Comparison of ENCODE assay signal across 19 cellular contexts in the genomic region with DNA sequence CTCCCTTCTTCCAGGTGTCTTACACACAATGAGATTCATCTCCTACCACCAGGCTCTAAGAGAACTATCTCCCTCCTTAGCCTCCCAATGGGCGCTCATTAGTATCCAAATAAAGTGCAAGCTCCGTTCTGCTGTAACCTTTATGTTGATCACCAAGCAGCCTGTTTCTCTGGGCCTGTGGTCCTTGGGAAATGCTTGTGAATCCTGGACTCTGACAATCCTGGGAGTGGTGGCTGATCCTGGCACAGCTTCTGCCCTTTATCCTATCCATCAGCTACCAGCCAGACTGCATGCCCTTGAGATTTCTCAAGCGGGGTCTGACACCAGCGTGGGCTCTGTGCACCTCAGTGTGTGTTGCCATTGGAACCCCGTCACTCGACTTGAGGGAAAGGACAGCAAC. TPM values are rescaled to one million over a fixed set of nuclear protein-coding genes. Genes with fewer than 3 reads are reported as not detected.
DNase-seq lines count a peak whose midpoint lies in the region; ATAC-seq, FAIRE-seq and TF ChIP-seq lines count a peak whose summit lies in the region.
"Had no signal": no experiment of that assay in that cellular context is flagged by ENCODE, and none has a peak within 500 bp of the region (broad histone marks: within the 10 kb centered on the region; RNA-seq: fewer than 3 reads in every experiment).

No MANE protein-coding gene starts in this region.

- H3K36me3 Mint-ChIP-seq in T-cell: no peaks in the 10 kb centered on the region
- H3K36me3 Mint-ChIP-seq in memory B cell: no peaks in the 10 kb centered on the region

- H4K20me1 ChIP-seq in BLaER1 treated with 17β-estradiol and CSF1 and Interleukin-3, amounts not matched to agents 10 nM and 100 nM: no peaks in the 10 kb centered on the region

- no peak for TF ChIP-seq RAD21 in A549 (conservative IDR thresholded peaks at IDR 0.05 in 1 of 2, IDR thresholded peaks at IDR 0.05 in 1 of 2)

- no peak for TF ChIP-seq CTCF in A549 (IDR thresholded peaks at IDR 0.05)

- CTCF ChIA-PET in A549 (lab: Yijun Ruan, JAX) (interaction anchor here (0.8 to 5.1 kb wide), 6 partner anchors 10 to 28 kb away, joined by 3 to 66 read pairs (median 24); a partner anchor contains a TSS), T-cell (lab: Charles Lee) (interaction anchor here in 1 of 2 donors (1.0 kb wide), 1 partner anchor 75 kb away, joined by 3 read pairs; no protein-coding TSS in a partner anchor)

- no peak for TF ChIP-seq POLR2A in A549 (IDR thresholded peaks at IDR 0.05; ENCODE audit: low read length)

- H3K36me3 ChIP-seq in BLaER1 treated with 17β-estradiol and CSF1 and Interleukin-3, amounts not matched to agents 10 nM and 100 nM: no peaks in the 10 kb centered on the region
- H3K36me3 ChIP-seq: heart left ventricle had no signal

- H3K9me3 Mint-ChIP-seq in T-cell: no peaks in the 10 kb centered on the region
- no peaks in the 10 kb centered on the region for H3K9me3 Mint-ChIP-seq in memory B cell

- H3K27me3 Mint-ChIP-seq in T-cell (no peaks in the 10 kb centered on the region), memory B cell (no peaks in the 10 kb centered on the region)

- H3K9me3 ChIP-seq in A549: no peaks in the 10 kb centered on the region
- no peaks in the 10 kb centered on the region for H3K9me3 ChIP-seq in BLaER1 treated with 17β-estradiol and CSF1 and Interleukin-3, amounts not matched to agents 10 nM and 100 nM (replicated peaks in 1 of 11)
- H3K9me3 ChIP-seq: heart left ventricle had no signal

- H3K4me1 Mint-ChIP-seq in T-cell: peaks cover 82 to 86% (median 84%) of the 10 kb centered on the region in 3 donors
- peaks cover 45% of the 10 kb centered on the region for H3K4me1 Mint-ChIP-seq in memory B cell

- no peak overlapping the region for H3K4me2 ChIP-seq in A549
- peak overlapping the region; percentile 82 to 98 (median 95) for H3K4me2 ChIP-seq in BLaER1 treated with 17β-estradiol and CSF1 and Interleukin-3, amounts not matched to agents 10 nM and 100 nM

- H3K9ac ChIP-seq in BLaER1 treated with 17β-estradiol and CSF1 and Interleukin-3, amounts not matched to agents 10 nM and 100 nM: peak overlapping the region in 9 of 11 experiments; percentile 17 to 44 (median 29); a peak in 10 of 22 replicates

- H3K27me3 ChIP-seq in BLaER1 treated with 17β-estradiol and CSF1 and Interleukin-3, amounts not matched to agents 10 nM and 100 nM: no peaks in the 10 kb centered on the region
- H3K27me3 ChIP-seq: heart left ventricle had no signal

- H3K4me3 ChIP-seq in A549: no peak overlapping the region
- H3K4me3 ChIP-seq in BLaER1 treated with 17β-estradiol and CSF1 and Interleukin-3, amounts not matched to agents 10 nM and 100 nM: no peak overlapping the region
- H3K4me3 ChIP-seq: heart left ventricle had no signal

- POLR2A ChIA-PET in A549 (lab: Yijun Ruan, JAX) (no interaction called here), T-cell (lab: Charles Lee) (interaction anchor here in 1 of 2 donors (0.7 kb wide), 1 partner anchor 123 kb away, joined by 3 read pairs; no protein-coding TSS in a partner anchor)

- TF ChIP-seq EP300 in A549 (IDR thresholded peaks at IDR 0.05): no peak

- WGBS in A549 (ENCODE audit: missing lambda C conversion rate): 92% methylated on average over 6 of the region's 6 CpGs

- ATAC-seq in A549 (no peak), T-cell (replicated peaks in 1 of 4) (no peak), memory B cell (ENCODE audit: low read depth) (no peak), HG03565 (IDR thresholded peaks at IDR 0.05; ENCODE audit: unreplicated experiment) (no peak)
- ATAC-seq: heart left ventricle had no signal

- H3K4me3 Mint-ChIP-seq in T-cell: peak overlapping the region in 1 of 3 donors; percentile 75
- H3K4me3 Mint-ChIP-seq in memory B cell: no peak overlapping the region

- no peak for DNase-seq in A549 (ENCODE audit: low read depth in 1 of 2, low spot score in 1 of 2)
- DNase-seq in T-cell: no peak
- DNase-seq in memory B cell (ENCODE audit: low spot score in 2 of 2): no peak
- DNase-seq in NK-92 treated with Interleukin-12 subunit alpha and Interleukin-12 subunit beta, amount 100 ng/mL, for 24 hours (lab: John Stamatoyannopoulos, UW): no peak
- no peak for DNase-seq in cerebellar cortex (ENCODE audit: low spot score)
- DNase-seq: activated CD4-positive, alpha-beta T cell treated with anti-CD3 and anti-CD28 coated beads for 1 hour; AML-193; heart left ventricle; KG1; MV-4-11; NCI-H2081; NCI-H510A treated with DMSO at 0.1 percent for 48 hours; OCI-M1; SIG-M5; stimulated activated CD4-positive, alpha-beta T cell treated with anti-CD3 and anti-CD28 coated beads, Interleukin-2, amount 100 ng/mL, for 24 hours; T-helper 9 cell had no signal

- H3K4me1 ChIP-seq in A549: peaks cover 91% of the 10 kb centered on the region
- H3K4me1 ChIP-seq in BLaER1 treated with 17β-estradiol and CSF1 and Interleukin-3, amounts not matched to agents 10 nM and 100 nM: peaks cover 89 to 98% (median 97%) of the 10 kb centered on the region in 10 experiments

- H3K27ac ChIP-seq in A549: peak overlapping the region; percentile 37 to 59
- peak overlapping the region in 10 of 11 experiments; percentile 27 to 97 (median 95); a peak in 19 of 22 replicates for H3K27ac ChIP-seq in BLaER1 treated with 17β-estradiol and CSF1 and Interleukin-3, amounts not matched to agents 10 nM and 100 nM

- no peak for FAIRE-seq in A549 (lab: Jason Lieb, UNC)
- FAIRE-seq: bronchial epithelial cell had no signal

- H3K27ac Mint-ChIP-seq in T-cell (peak overlapping the region; percentile 98 to 99), memory B cell (peak overlapping the region; percentile 100)

TF ChIP-seq in A549, 52 proteins besides CTCF, POLR2A, EP300 and RAD21 (continues in another document):
- TF ChIP-seq, protein P1, sequence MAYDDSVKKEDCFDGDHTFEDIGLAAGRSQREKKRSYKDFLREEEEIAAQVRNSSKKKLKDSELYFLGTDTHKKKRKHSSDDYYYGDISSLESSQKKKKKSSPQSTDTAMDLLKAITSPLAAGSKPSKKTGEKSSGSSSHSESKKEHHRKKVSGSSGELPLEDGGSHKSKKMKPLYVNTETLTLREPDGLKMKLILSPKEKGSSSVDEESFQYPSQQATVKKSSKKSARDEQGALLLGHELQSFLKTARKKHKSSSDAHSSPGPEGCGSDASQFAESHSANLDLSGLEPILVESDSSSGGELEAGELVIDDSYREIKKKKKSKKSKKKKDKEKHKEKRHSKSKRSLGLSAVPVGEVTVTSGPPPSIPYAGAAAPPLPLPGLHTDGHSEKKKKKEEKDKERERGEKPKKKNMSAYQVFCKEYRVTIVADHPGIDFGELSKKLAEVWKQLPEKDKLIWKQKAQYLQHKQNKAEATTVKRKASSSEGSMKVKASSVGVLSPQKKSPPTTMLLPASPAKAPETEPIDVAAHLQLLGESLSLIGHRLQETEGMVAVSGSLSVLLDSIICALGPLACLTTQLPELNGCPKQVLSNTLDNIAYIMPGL (CRISPR knock-in tag; IDR thresholded peaks at IDR 0.05; ENCODE audit: borderline replicate concordance): no peak
- no peak for TF ChIP-seq KDM1A (IDR thresholded peaks at IDR 0.05; ENCODE audit: low read depth)
- no peak for TF ChIP-seq RARB (CRISPR knock-in tag; IDR thresholded peaks at IDR 0.05)
- no peak for TF ChIP-seq ESRRA (IDR thresholded peaks at IDR 0.05; ENCODE audit: borderline replicate concordance, low read length)
- TF ChIP-seq, protein P2, sequence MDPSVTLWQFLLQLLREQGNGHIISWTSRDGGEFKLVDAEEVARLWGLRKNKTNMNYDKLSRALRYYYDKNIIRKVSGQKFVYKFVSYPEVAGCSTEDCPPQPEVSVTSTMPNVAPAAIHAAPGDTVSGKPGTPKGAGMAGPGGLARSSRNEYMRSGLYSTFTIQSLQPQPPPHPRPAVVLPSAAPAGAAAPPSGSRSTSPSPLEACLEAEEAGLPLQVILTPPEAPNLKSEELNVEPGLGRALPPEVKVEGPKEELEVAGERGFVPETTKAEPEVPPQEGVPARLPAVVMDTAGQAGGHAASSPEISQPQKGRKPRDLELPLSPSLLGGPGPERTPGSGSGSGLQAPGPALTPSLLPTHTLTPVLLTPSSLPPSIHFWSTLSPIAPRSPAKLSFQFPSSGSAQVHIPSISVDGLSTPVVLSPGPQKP (IDR thresholded peaks at IDR 0.05; ENCODE audit: low read depth, low read length): no peak
- no peak for TF ChIP-seq RNF2 (IDR thresholded peaks at IDR 0.05; ENCODE audit: borderline replicate concordance, low read depth)
- no peak for TF ChIP-seq HOXB13 (CRISPR knock-in tag; IDR thresholded peaks at IDR 0.05; ENCODE audit: low read depth)
- TF ChIP-seq NFE2L2 (conservative IDR thresholded peaks at IDR 0.05; ENCODE audit: low read length): no peak
- TF ChIP-seq RFX5 (IDR thresholded peaks at IDR 0.05): no peak
- TF ChIP-seq, protein P3, sequence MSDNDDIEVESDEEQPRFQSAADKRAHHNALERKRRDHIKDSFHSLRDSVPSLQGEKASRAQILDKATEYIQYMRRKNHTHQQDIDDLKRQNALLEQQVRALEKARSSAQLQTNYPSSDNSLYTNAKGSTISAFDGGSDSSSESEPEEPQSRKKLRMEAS (IDR thresholded peaks at IDR 0.05): no peak
- no peak for TF ChIP-seq TP53 (CRISPR knock-in tag; IDR thresholded peaks at IDR 0.05)
- no peak for TF ChIP-seq SREBF2 (IDR thresholded peaks at IDR 0.05)
- no peak for TF ChIP-seq BHLHE40 (IDR thresholded peaks at IDR 0.05; ENCODE audit: low read depth, low read length)
- no peak for TF ChIP-seq GATA3 (IDR thresholded peaks at IDR 0.05; ENCODE audit: borderline replicate concordance)

RNA-seq across cellular contexts. Expression of a gene that starts 26.1 kb away (rescaled TPM):
- polyA plus RNA-seq in A549 (2011; rRNA removed) (97.4 and 99.1 TPM in 2 replicates), A549 (2017; fragmentation: RNase III; extraction: RNeasy Plus Mini Kit Qiagen cat#74134 plus additional on column Dnase treatment) (41.8 to 43.2 TPM (median 42.8 TPM) in 3 replicates)
- polyA plus RNA-seq in A549 (2012; cell fraction: cytosol; rRNA removed): 32.8 and 35.7 TPM in 2 replicates
- 68.6 and 111 TPM in 2 replicates for polyA plus RNA-seq in A549 (2012; cell fraction: nucleus; rRNA removed)
- polyA minus RNA-seq in A549 (2011; rRNA and poly(A)+ RNA removed): 98.4 and 139 TPM in 2 replicates
- total RNA-seq in T-cell: 100 to 1,000 TPM; 123 to 265 (median 130) TPM
